ENCODE assay signal across 14 cellular contexts in the genomic region with DNA sequence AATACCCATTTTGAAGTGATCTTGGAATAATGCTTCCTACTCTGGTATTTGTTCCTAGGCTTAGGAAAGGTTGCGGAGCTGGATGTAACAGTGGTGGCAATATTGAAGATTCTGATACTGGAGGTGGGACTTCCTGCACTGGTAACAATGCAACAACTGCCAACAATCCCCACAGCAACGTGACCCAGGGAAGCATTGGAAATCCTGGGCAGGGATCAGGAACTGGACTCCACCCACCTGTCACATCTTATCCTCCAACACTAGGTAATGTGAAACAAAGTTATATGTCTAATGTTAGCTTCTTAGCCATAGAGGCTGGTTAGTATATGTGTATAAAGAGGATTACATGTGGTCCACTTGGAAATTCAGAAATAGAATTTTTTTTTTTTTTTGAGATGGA.
"Had no signal": no experiment of that assay in that cellular context is flagged by ENCODE, and none has a peak within 500 bp of the region (broad histone marks: within the 10 kb centered on the region; RNA-seq: fewer than 3 reads in every experiment).

No MANE protein-coding gene starts in this region.

- H3K27me3 Mint-ChIP-seq: naive B cell, progenitor cell of endocrine pancreas had no signal

- FAIRE-seq: keratinocyte, pancreas, small intestine had no signal

- H3K27ac Mint-ChIP-seq: mesothelial cell of epicardium, naive B cell, nephron, progenitor cell of endocrine pancreas had no signal

- H3K9me3 Mint-ChIP-seq: mesothelial cell of epicardium, naive B cell, nephron had no signal

- H3K4me3 Mint-ChIP-seq: mesothelial cell of epicardium, naive B cell, nephron had no signal

- ATAC-seq: gastrocnemius medialis, pancreas had no signal

- DNase-seq: effector memory CD4-positive, alpha-beta T cell; gastrocnemius medialis; mammary epithelial cell; naive B cell; occipital lobe; pancreas; right cardiac atrium; small intestine; stimulated activated CD4-positive, alpha-beta T cell treated with anti-CD3 and anti-CD28 coated beads, Interleukin-12 subunit alpha, Interleukin-12 subunit beta, amount 100 ng/mL, for 4 hours; stimulated activated naive CD4-positive, alpha-beta T cell treated with Interleukin-2 at 50 U/mL for 16 hours had no signal

- H3K4me1 Mint-ChIP-seq: mesothelial cell of epicardium, naive B cell, nephron had no signal
